ENCODE assay signal across 8 cellular contexts in genomic region chr7:50092579-50093411, GRCh38. TPM values are rescaled to one million over a fixed set of nuclear protein-coding genes. Genes with fewer than 3 reads are reported as not detected.
DNase-seq lines count a peak whose midpoint lies in the region; ATAC-seq and FAIRE-seq lines count a peak whose summit lies in the region.

ZPBP (minus strand) TSS chr7:50093246; CDS start chr7:50093194, 52 bp downstream.

- peaks cover 4% of the 10 kb centered on the region for H3K4me1 Mint-ChIP-seq in activated CD4-positive, alpha-beta T cell treated with anti-CD3 and anti-CD28 coated beads, Interleukin-2, amount 10 ng/mL, durations not matched to agents 24 days and 14 days
- H3K4me1 Mint-ChIP-seq in stimulated activated effector memory CD8-positive, alpha-beta T cell treated with anti-CD3 and anti-CD28 coated beads, Interleukin-12 subunit alpha, Interleukin-12 subunit beta, amount 100 ng/mL, for 72 hours: peaks cover 6% of the 10 kb centered on the region

- FAIRE-seq in GM18507 (lab: Jason Lieb, UNC): peak; percentile 87

- peak; percentile 78 for ATAC-seq in HG02981 (IDR thresholded peaks at IDR 0.05; ENCODE audit: unreplicated experiment)
- ATAC-seq in stimulated activated effector memory CD8-positive, alpha-beta T cell treated with anti-CD3 and anti-CD28 coated beads, Interleukin-12 subunit alpha, Interleukin-12 subunit beta, amount 100 ng/mL, for 72 hours: peak; percentile 74

- intact Hi-C loops in activated CD4-positive, alpha-beta T cell treated with anti-CD3 and anti-CD28 coated beads, Interleukin-2, amount 10 ng/mL, durations not matched to agents 24 days and 14 days (cut with micrococcal nuclease): loop anchor here (1.0 to 10.0 kb wide), 9 partner anchors 214 to 1272 kb away; no protein-coding TSS in a partner anchor

- in situ Hi-C loops in ACHN (cut with HindIII; ENCODE audit: low pct_ligation_motif_present, low pct_unique_long_range_greater_than_20kb, low sequenced_read_pairs): no loop called here

- H3K4me3 Mint-ChIP-seq in activated CD4-positive, alpha-beta T cell treated with anti-CD3 and anti-CD28 coated beads, Interleukin-2, amount 10 ng/mL, durations not matched to agents 24 days and 14 days: peak within 1 kb of the TSS; percentile 87
- H3K4me3 Mint-ChIP-seq in stimulated activated effector memory CD8-positive, alpha-beta T cell treated with anti-CD3 and anti-CD28 coated beads, Interleukin-12 subunit alpha, Interleukin-12 subunit beta, amount 100 ng/mL, for 72 hours: peak within 1 kb of the TSS; percentile 76

- H3K27me3 Mint-ChIP-seq in activated CD4-positive, alpha-beta T cell treated with anti-CD3 and anti-CD28 coated beads, Interleukin-2, amount 10 ng/mL, durations not matched to agents 24 days and 14 days: peaks cover 18% of the 10 kb centered on the region

- H3K9me3 ChIP-seq in mononuclear cell (ENCODE audit: low read depth, low read length): no peaks in the 10 kb centered on the region

- DNase-seq in ACHN: peak; percentile 59
- no peak for DNase-seq in GM18507 (ENCODE audit: extremely low spot score, insufficient read length, low read depth)
- DNase-seq in NCI-H2171 treated with DMSO at 0.1 percent for 48 hours (lab: John Stamatoyannopoulos, UW): peak; percentile 63
- DNase-seq in activated CD4-positive, alpha-beta T cell treated with anti-CD3 and anti-CD28 coated beads, Interleukin-2, amount 10 ng/mL, durations not matched to agents 24 days and 14 days: peak; percentile 86
- DNase-seq in effector CD4-positive, alpha-beta T cell: peak; percentile 48
- DNase-seq in stimulated activated effector memory CD8-positive, alpha-beta T cell treated with anti-CD3 and anti-CD28 coated beads, Interleukin-12 subunit alpha, Interleukin-12 subunit beta, amount 100 ng/mL, for 72 hours (ENCODE audit: low spot score in 2 of 2): peak; percentile 14 to 77

- no peaks in the 10 kb centered on the region for H3K27me3 ChIP-seq in mononuclear cell (ENCODE audit: insufficient read depth, low read length)

- H3K4me3 ChIP-seq in mononuclear cell (ENCODE audit: low read length): peak within 1 kb of the TSS; percentile 37

- peaks cover 7% of the 10 kb centered on the region for H3K4me1 ChIP-seq in mononuclear cell (ENCODE audit: insufficient read depth, low read length)

- no peaks in the 10 kb centered on the region for H3K36me3 Mint-ChIP-seq in activated CD4-positive, alpha-beta T cell treated with anti-CD3 and anti-CD28 coated beads, Interleukin-2, amount 10 ng/mL, durations not matched to agents 24 days and 14 days (ENCODE audit: low read depth)
- no peaks in the 10 kb centered on the region for H3K36me3 Mint-ChIP-seq in stimulated activated effector memory CD8-positive, alpha-beta T cell treated with anti-CD3 and anti-CD28 coated beads, Interleukin-12 subunit alpha, Interleukin-12 subunit beta, amount 100 ng/mL, for 72 hours

- peaks cover 4% of the 10 kb centered on the region for H3K9me3 Mint-ChIP-seq in activated CD4-positive, alpha-beta T cell treated with anti-CD3 and anti-CD28 coated beads, Interleukin-2, amount 10 ng/mL, durations not matched to agents 24 days and 14 days
- H3K9me3 Mint-ChIP-seq in stimulated activated effector memory CD8-positive, alpha-beta T cell treated with anti-CD3 and anti-CD28 coated beads, Interleukin-12 subunit alpha, Interleukin-12 subunit beta, amount 100 ng/mL, for 72 hours: no peaks in the 10 kb centered on the region

- peak within 1 kb of the TSS; percentile 69 for H3K27ac Mint-ChIP-seq in activated CD4-positive, alpha-beta T cell treated with anti-CD3 and anti-CD28 coated beads, Interleukin-2, amount 10 ng/mL, durations not matched to agents 24 days and 14 days
- H3K27ac Mint-ChIP-seq in stimulated activated effector memory CD8-positive, alpha-beta T cell treated with anti-CD3 and anti-CD28 coated beads, Interleukin-12 subunit alpha, Interleukin-12 subunit beta, amount 100 ng/mL, for 72 hours: peak within 1 kb of the TSS; percentile 71

RNA-seq across cellular contexts. Expression of gene ZPBP, which starts in this region (rescaled TPM):
- not detected in 2 replicates for total RNA-seq in activated CD4-positive, alpha-beta T cell treated with anti-CD3 and anti-CD28 coated beads, Interleukin-2, amount 10 ng/mL, durations not matched to agents 24 days and 14 days
- total RNA-seq in mononuclear cell: not detected

Comparison
In these comparisons a context has a peak if more than half of its experiments do, and no peak if none do; other contexts are left out.
1. Peak in DNase-seq in activated CD4-positive, alpha-beta T cell treated with anti-CD3 and anti-CD28 coated beads, Interleukin-2, amount 10 ng/mL, durations not matched to agents 24 days and 14 days; RNA of the gene not detected or under 1 TPM.